Comparison of ENCODE assay signal across 27 cellular contexts in genomic region chr21:41600961-41601572, GRCh38.
DNase-seq lines count a peak whose midpoint lies in the region; ATAC-seq and TF ChIP-seq lines count a peak whose summit lies in the region.
"Had no signal": no experiment of that assay in that cellular context is flagged by ENCODE, and none has a peak within 500 bp of the region (broad histone marks: within the 10 kb centered on the region; RNA-seq: fewer than 3 reads in every experiment).

No MANE protein-coding gene starts in this region.

- peak; percentile 7 for ATAC-seq in left colon
- no peak for ATAC-seq in heart left ventricle
- ATAC-seq: activated CD4-positive, CD25-positive, alpha-beta regulatory T cell treated with anti-CD3 and anti-CD28 coated beads, Interleukin-2, amount 50 U/mL, for 24 hours; activated naive CD4-positive, alpha-beta T cell treated with anti-CD3 and anti-CD28 coated beads, Interleukin-2, amount 50 U/mL, for 72 hours; naive thymus-derived CD4-positive, alpha-beta T cell had no signal

- H3K9me3 ChIP-seq in Loucy (ENCODE audit: insufficient read depth, low read depth, low read length) (no peaks in the 10 kb centered on the region), thyroid gland (no peaks in the 10 kb centered on the region), heart left ventricle (no peaks in the 10 kb centered on the region)
- H3K9me3 ChIP-seq: esophagus squamous epithelium, left lung, spleen had no signal

- DNase-seq in RWPE1 (ENCODE audit: low spot score) (no peak), left colon (peak in 1 of 2 donors; percentile 20), thyroid gland (no peak), DMS114 treated with DMSO at 0.1 percent for 48 hours (lab: John Stamatoyannopoulos, UW; ENCODE audit: unreplicated experiment) (no peak), NCI-H2081 (lab: John Stamatoyannopoulos, UW) (no peak), heart left ventricle (no peak)
- DNase-seq: activated CD4-positive, alpha-beta memory T cell treated with anti-CD3 and anti-CD28 coated beads, Interleukin-2, amount 10 ng/mL, durations not matched to agents 7 days and 5 days; activated CD8-positive, alpha-beta memory T cell treated with anti-CD3 and anti-CD28 coated beads, Interleukin-2, amount 50 U/mL, for 48 hours; esophagus squamous epithelium; hippocampal formation; midbrain; naive thymus-derived CD4-positive, alpha-beta T cell; NCI-H146; NCI-H446 treated with DMSO at 0.1 percent for 48 hours; NCI-H82; OCI-M1; retina; spleen; stimulated activated CD4-positive, alpha-beta T cell treated with anti-CD3 and anti-CD28 coated beads, Interleukin-2, amount 100 ng/mL, for 48 hours had no signal

- H3K27ac ChIP-seq in RWPE1 (peak overlapping the region; percentile 58), thyroid gland (peak overlapping the region; percentile 59 to 84 (median 75)), heart left ventricle (no peak overlapping the region)
- H3K27ac ChIP-seq: cardiac muscle cell, esophagus squamous epithelium, GM23248, HL-60, KMS-11, spleen had no signal

- no peak for TF ChIP-seq CTCF in Loucy (conservative IDR thresholded peaks at IDR 0.05; ENCODE audit: low read length)
- TF ChIP-seq CTCF in RWPE1 (conservative IDR thresholded peaks at IDR 0.05; ENCODE audit: low read depth), result no peak
- no peak for TF ChIP-seq CTCF in thyroid gland (IDR thresholded peaks at IDR 0.05)
- no peak for TF ChIP-seq CTCF in heart left ventricle (IDR thresholded peaks at IDR 0.05)

- H3K9ac ChIP-seq in Loucy (ENCODE audit: low read depth, low read length, poor library complexity, severe bottlenecking), result no peak overlapping the region
- H3K9ac ChIP-seq: GM23248, KMS-11 had no signal

- H3K27me3 ChIP-seq in Loucy (ENCODE audit: insufficient read depth, low read length, poor library complexity, severe bottlenecking), result no peaks in the 10 kb centered on the region
- H3K27me3 ChIP-seq in thyroid gland, result no peaks in the 10 kb centered on the region
- H3K27me3 ChIP-seq in heart left ventricle, result peaks cover 0 to 16% (median 0%) of the 10 kb centered on the region in 9 donors
- H3K27me3 ChIP-seq: cardiac muscle cell had no signal

- H2AFZ ChIP-seq in Loucy (ENCODE audit: low read length), result no peak overlapping the region
- H2AFZ ChIP-seq: GM23248 had no signal

- H3K4me1 ChIP-seq in Loucy (ENCODE audit: insufficient read depth, low read length, poor library complexity, severe bottlenecking) (peaks cover 13% of the 10 kb centered on the region), thyroid gland (peaks cover 35 to 45% of the 10 kb centered on the region in 2 donors), heart left ventricle (peaks cover 0 to 4% (median 0%) of the 10 kb centered on the region in 12 donors)

- no peaks in the 10 kb centered on the region for H3F3A ChIP-seq in Loucy (ENCODE audit: low read depth)

- no peaks in the 10 kb centered on the region for H3K79me2 ChIP-seq in Loucy (ENCODE audit: insufficient read depth, low read length)

- no peaks in the 10 kb centered on the region for H3K9me2 ChIP-seq in Loucy (replicated peaks; ENCODE audit: low read depth, low read length)

- WGBS in thyroid gland, 2 donors, result 79 to 84% methylated on average over 7 to 9 of the region's 10 CpGs
- 90 to 100% (median 94%) methylated on average over 6 to 10 of the region's 10 CpGs for WGBS in heart left ventricle, 4 donors

- no peaks in the 10 kb centered on the region for H4K20me1 ChIP-seq in Loucy (ENCODE audit: insufficient read depth, low read length, poor library complexity, severe bottlenecking)

- POLR2A ChIA-PET in RWPE1 (lab: Yijun Ruan, JAX; ENCODE audit: low non-redundant PET), result no interaction called here

- H3K36me3 ChIP-seq in Loucy (ENCODE audit: insufficient read depth, low read length) (no peaks in the 10 kb centered on the region), thyroid gland (no peaks in the 10 kb centered on the region), heart left ventricle (no peaks in the 10 kb centered on the region)
- H3K36me3 ChIP-seq: cardiac muscle cell, esophagus squamous epithelium, left lung, spleen had no signal

- intact Hi-C loops in left colon (cut with DNase I, micrococcal nuclease), result no loop called here
- intact Hi-C loops in thyroid gland (cut with DNase I), result no loop called here
- intact Hi-C loops in heart left ventricle (cut with DNase I), result no loop called here

- CTCF ChIA-PET in RWPE1 (lab: Yijun Ruan, JAX), result interaction anchor here (0.6 to 1.0 kb wide), 2 partner anchors 11 to 318 kb away, joined by 3 to 6 read pairs; no protein-coding TSS in a partner anchor

- H3K4me3 ChIP-seq in Loucy (ENCODE audit: low read length, poor library complexity, severe bottlenecking), result no peak overlapping the region
- H3K4me3 ChIP-seq in thyroid gland (replicated peaks in 1 of 3), result no peak overlapping the region
- H3K4me3 ChIP-seq in heart left ventricle, result no peak overlapping the region
- H3K4me3 ChIP-seq: cardiac muscle cell, esophagus squamous epithelium, GM23248, left lung, spleen had no signal

- peak overlapping the region; percentile 58 for H3K4me2 ChIP-seq in Loucy (ENCODE audit: low read depth, low read length, poor library complexity, severe bottlenecking)
- H3K4me2 ChIP-seq: KMS-11 had no signal

- TF ChIP-seq POLR2A in thyroid gland (IDR thresholded peaks at IDR 0.05) (no peak), heart left ventricle (IDR thresholded peaks at IDR 0.05) (no peak)

Comparison
In these comparisons a context has a peak if more than half of its experiments do, and no peak if none do; other contexts are left out.
1. H3K27ac ChIP-seq: peak in RWPE1 (single experiment) and thyroid gland (3 of 3); none in heart left ventricle (0 of 12).